ENCODE assay signal across 8 cellular contexts in the genomic region with DNA sequence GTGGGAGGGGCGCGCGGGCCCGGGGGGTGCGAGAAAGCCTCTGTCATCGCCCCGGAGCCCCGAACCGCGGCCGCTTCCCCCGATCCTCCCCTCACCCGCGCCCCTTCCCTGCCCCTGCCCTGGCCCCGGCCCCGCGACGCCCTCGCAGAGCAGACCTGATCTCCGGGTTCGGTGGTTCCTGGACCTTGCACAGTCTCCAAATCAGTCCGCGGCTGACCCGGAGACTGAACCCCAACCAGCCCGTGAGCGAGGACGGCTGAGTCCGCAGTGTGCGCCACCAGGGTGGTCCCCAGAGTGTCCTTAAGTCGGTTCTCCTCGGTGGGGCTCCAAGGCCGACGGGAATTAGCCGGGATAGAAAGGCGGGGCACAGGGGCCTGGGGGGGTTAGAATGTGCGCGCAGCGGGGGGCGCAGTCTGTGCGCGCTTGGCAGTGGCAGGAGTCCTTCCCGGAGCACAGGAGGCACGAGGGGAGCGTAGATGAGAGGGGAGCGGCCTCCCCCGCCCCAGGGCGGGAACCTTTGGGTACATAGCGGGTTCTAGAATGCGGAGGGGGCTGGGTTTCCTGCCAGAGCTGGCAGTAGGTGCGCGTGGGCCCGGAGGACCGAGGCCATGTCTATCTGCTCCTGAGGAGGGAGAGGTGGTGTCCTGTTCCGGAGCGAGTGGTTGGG. TPM values are rescaled to one million over a fixed set of nuclear protein-coding genes. Genes with fewer than 3 reads are reported as not detected.
DNase-seq lines count a peak whose midpoint lies in the region; ATAC-seq, FAIRE-seq and TF ChIP-seq lines count a peak whose summit lies in the region.

No MANE protein-coding gene starts in this region.

- H3K27me3 Mint-ChIP-seq in naive thymus-derived CD8-positive, alpha-beta T cell: no peaks in the 10 kb centered on the region

- no peaks in the 10 kb centered on the region for H3K36me3 Mint-ChIP-seq in naive thymus-derived CD8-positive, alpha-beta T cell

- H3K4me3 ChIP-seq in WERI-Rb-1 (ENCODE audit: low read depth, low read length) (peak overlapping the region; percentile 83), epithelial cell of esophagus (ENCODE audit: low read length) (peak overlapping the region; percentile 56)

- H3K4me3 Mint-ChIP-seq in naive thymus-derived CD8-positive, alpha-beta T cell: peak overlapping the region; percentile 75 to 88 (median 82)

- peaks cover 35% of the 10 kb centered on the region for H3K36me3 ChIP-seq in WERI-Rb-1

- H3K27me3 ChIP-seq in WERI-Rb-1 (ENCODE audit: insufficient read depth, low read depth, severe bottlenecking): no peaks in the 10 kb centered on the region

- ATAC-seq in HG02840 (IDR thresholded peaks at IDR 0.05; ENCODE audit: low FRiP score, unreplicated experiment) (peak; percentile 10), HG03571 (IDR thresholded peaks at IDR 0.05; ENCODE audit: unreplicated experiment) (no peak), GM18511 (IDR thresholded peaks at IDR 0.05; ENCODE audit: unreplicated experiment) (no peak)
- peak; percentile 46 to 58 for ATAC-seq in naive thymus-derived CD8-positive, alpha-beta T cell

- peaks cover 2 to 15% (median 10%) of the 10 kb centered on the region in 4 donors for H3K4me1 Mint-ChIP-seq in naive thymus-derived CD8-positive, alpha-beta T cell

- no peak for FAIRE-seq in H54 (lab: Jason Lieb, UNC)

- H3K27ac Mint-ChIP-seq in naive thymus-derived CD8-positive, alpha-beta T cell: peak overlapping the region in 4 of 10 donors; percentile 35 to 90 (median 66)

- POLR2A ChIA-PET in naive thymus-derived CD8-positive, alpha-beta T cell (lab: Charles Lee): interaction anchor here (0.6 to 4.2 kb wide), 3 partner anchors 13 to 425 kb away, joined by 4 to 22 read pairs (median 7); a partner anchor contains a TSS

- peak overlapping the region; percentile 92 for H3K27ac ChIP-seq in WERI-Rb-1

- H3K9me3 ChIP-seq in WERI-Rb-1 (ENCODE audit: severe bottlenecking): no peaks in the 10 kb centered on the region

- TF ChIP-seq CTCF in WERI-Rb-1 (IDR thresholded peaks at IDR 0.05; ENCODE audit: low read depth, low read length) (no peak), epithelial cell of esophagus (IDR thresholded peaks at IDR 0.05; ENCODE audit: insufficient read depth, low read depth, low read length, missing control alignments) (no peak)

- H3K9me3 Mint-ChIP-seq in naive thymus-derived CD8-positive, alpha-beta T cell: no peaks in the 10 kb centered on the region

- TF ChIP-seq POLR2A in H54 (IDR thresholded peaks at IDR 0.05; ENCODE audit: low read depth, low read length): no peak

- DNase-seq in ELF-1 (ENCODE audit: low read depth, low spot score): peak; percentile 63
- peak; percentile 77 for DNase-seq in WERI-Rb-1
- DNase-seq in epithelial cell of esophagus (ENCODE audit: low read depth): no peak
- peak in 2 of 10 donors; percentile 23 to 31 for DNase-seq in naive thymus-derived CD8-positive, alpha-beta T cell
- DNase-seq in H54 (ENCODE audit: insufficient read length, low spot score): no peak

RNA-seq across cellular contexts. Expression of a gene that starts 0.8 kb away (rescaled TPM):
- 1 to 10 TPM; 1.8 to 2.2 TPM for total RNA-seq in naive thymus-derived CD8-positive, alpha-beta T cell
- 1 to 10 TPM in 2 of 3 donors, under 1 TPM in 1; 0.98 to 1.5 (median 1.0) TPM for polyA plus RNA-seq in naive thymus-derived CD8-positive, alpha-beta T cell

RNA-seq across cellular contexts. Expression of a gene that starts 14.1 kb away (rescaled TPM):
- total RNA-seq in naive thymus-derived CD8-positive, alpha-beta T cell: 100 to 1,000 TPM; 314 to 325 TPM
- polyA plus RNA-seq in naive thymus-derived CD8-positive, alpha-beta T cell: 100 to 1,000 TPM; 179 to 229 (median 209) TPM

RNA-seq across cellular contexts. Expression of a gene that starts 20.8 kb away (rescaled TPM):
- 10 to 100 TPM; 24.2 to 30.7 TPM for total RNA-seq in naive thymus-derived CD8-positive, alpha-beta T cell
- polyA plus RNA-seq in naive thymus-derived CD8-positive, alpha-beta T cell: 10 to 100 TPM; 51.7 to 75.5 (median 64.3) TPM

RNA-seq across cellular contexts. Expression of a gene that starts 46.4 kb away (rescaled TPM):
- 1 to 10 TPM; 6.0 to 8.3 TPM for total RNA-seq in naive thymus-derived CD8-positive, alpha-beta T cell
- 1 to 10 TPM; 2.7 to 4.1 (median 3.9) TPM for polyA plus RNA-seq in naive thymus-derived CD8-positive, alpha-beta T cell

Comparison
In these comparisons a context has a peak if more than half of its experiments do, and no peak if none do; other contexts are left out.
1. DNase-seq: peak in ELF-1 (single experiment) and WERI-Rb-1 (single experiment); none in epithelial cell of esophagus (single experiment) and H54 (single experiment).
2. ATAC-seq: peak in HG02840 (single experiment) and naive thymus-derived CD8-positive, alpha-beta T cell (2 of 2); none in HG03571 (single experiment) and GM18511 (single experiment).